14 cellular contexts compared by ENCODE assay signal in genomic region chr9:130500340-130500771, GRCh38. TPM values are rescaled to one million over a fixed set of nuclear protein-coding genes. Genes with fewer than 3 reads are reported as not detected.
DNase-seq lines count a peak whose midpoint lies in the region; ATAC-seq lines count a peak whose summit lies in the region.
"Had no signal": no experiment of that assay in that cellular context is flagged by ENCODE, and none has a peak within 500 bp of the region (broad histone marks: within the 10 kb centered on the region; RNA-seq: fewer than 3 reads in every experiment).

No MANE protein-coding gene starts in this region.

- peak; percentile 93 for DNase-seq in DMS153 treated with DMSO at 0.1 percent for 48 hours (lab: John Stamatoyannopoulos, UW; ENCODE audit: unreplicated experiment)
- DNase-seq in NCI-H1105 (lab: John Stamatoyannopoulos, UW), result peak; percentile 84
- peak; percentile 81 for DNase-seq in NCI-H774 (lab: John Stamatoyannopoulos, UW)
- DNase-seq in mucosa of gallbladder (ENCODE audit: low spot score), result peak; percentile 19
- no peak for DNase-seq in HK-2 (ENCODE audit: unreplicated experiment)
- no peak for DNase-seq in middle frontal gyrus (ENCODE audit: extremely low spot score, low spot score)
- DNase-seq in cortex of kidney (lab: John Stamatoyannopoulos, UW), result no peak
- DNase-seq: heart right ventricle; NCI-H146; stimulated activated naive B cell treated with anti-CD40 and anti-IgM and Interleukin-4, amounts not matched to agents 10 μg/mL and 1 μg/mL and 100 μg/mL, for 72 hours; T-helper 17 cell; uterus had no signal

- ATAC-seq in HG03457 (IDR thresholded peaks at IDR 0.05; ENCODE audit: unreplicated experiment), result no peak
- ATAC-seq: Panc1; stimulated activated naive B cell treated with anti-CD40 and anti-IgM and Interleukin-4, amounts not matched to agents 10 μg/mL and 1 μg/mL and 100 μg/mL, for 72 hours; T-helper 17 cell had no signal

RNA-seq across cellular contexts. Expression of gene ASS1, which starts 55.6 kb away (rescaled TPM):
- 166 TPM for total RNA-seq in mucosa of gallbladder
- total RNA-seq: T-helper 17 cell had no signal

Comparison
In these comparisons a context has a peak if more than half of its experiments do, and no peak if none do; other contexts are left out.
1. DNase-seq: peak in DMS153 treated with DMSO at 0.1 percent for 48 hours (single experiment), NCI-H1105 (single experiment), NCI-H774 (single experiment) and mucosa of gallbladder (single experiment); none in HK-2 (single experiment), middle frontal gyrus (single experiment) and cortex of kidney (single experiment).